35 cellular contexts compared by ENCODE assay signal in genomic region chr20:5141615-5142014, GRCh38. TPM values are rescaled to one million over a fixed set of nuclear protein-coding genes. Genes with fewer than 3 reads are reported as not detected.
A peak's percentile ranks its signal among the peaks of the same experiment; 100 is the strongest.
DNase-seq lines count a peak whose midpoint lies in the region; ATAC-seq, FAIRE-seq and TF ChIP-seq lines count a peak whose summit lies in the region.
"Had no signal": no experiment of that assay in that cellular context is flagged by ENCODE, and none has a peak within 500 bp of the region (broad histone marks: within the 10 kb centered on the region; RNA-seq: fewer than 3 reads in every experiment).

No MANE protein-coding gene starts in this region.

- H2BK12ac ChIP-seq in trophoblast cell (ENCODE audit: low read length): no peak overlapping the region

- no peaks in the 10 kb centered on the region for H3K79me1 ChIP-seq in trophoblast cell (ENCODE audit: low read length)

- no peaks in the 10 kb centered on the region for H3K27me3 Mint-ChIP-seq in memory B cell
- H3K27me3 Mint-ChIP-seq: activated CD8-positive, alpha-beta T cell treated with anti-CD3 and anti-CD28 coated beads for 36 hours; activated naive CD8-positive, alpha-beta T cell; B cell had no signal

- H3K4me3 ChIP-seq in dorsolateral prefrontal cortex: peak overlapping the region in 6 of 59 donors; percentile 4 to 42 (median 34)
- H3K4me3 ChIP-seq in tibial artery: no peak overlapping the region
- H3K4me3 ChIP-seq in trophoblast cell (ENCODE audit: low read depth, low read length): no peak overlapping the region
- H3K4me3 ChIP-seq: hepatocyte, sigmoid colon, thoracic aorta had no signal

- H3K4me1 ChIP-seq in tibial artery (peaks cover 0 to 98% (median 58%) of the 10 kb centered on the region in 4 donors), trophoblast cell (ENCODE audit: control insufficient read depth in 1 of 2, insufficient read depth in 2 of 2, low read length in 2 of 2) (no peaks in the 10 kb centered on the region)

- H3K27ac ChIP-seq in dorsolateral prefrontal cortex (peak overlapping the region in 58 of 59 donors; percentile 3 to 97 (median 84)), tibial artery (peak overlapping the region; percentile 18 to 45), trophoblast cell (ENCODE audit: low read depth, low read length) (no peak overlapping the region)
- H3K27ac ChIP-seq: hepatocyte, KMS-11, RWPE1, sigmoid colon had no signal

- peaks cover 47% of the 10 kb centered on the region for H3K4me1 Mint-ChIP-seq in memory B cell

- WGBS in trophoblast cell (ENCODE audit: extremely low coverage, insufficient coverage, insufficient read length): no CpG with 5 or more reads among the region's 2 CpGs

- H3K9ac ChIP-seq in trophoblast cell (ENCODE audit: low read length): no peak overlapping the region
- H3K9ac ChIP-seq: KMS-11, SK-N-SH had no signal

- TF ChIP-seq POLR2A in GM12891 (IDR thresholded peaks at IDR 0.05; ENCODE audit: low read depth, low read length): no peak

- H4K12ac ChIP-seq in trophoblast cell (ENCODE audit: low read depth, low read length): no peak overlapping the region

- no peak overlapping the region for H2BK120ac ChIP-seq in trophoblast cell (ENCODE audit: insufficient read depth, low read length, poor library complexity)

- no peak overlapping the region for H4K91ac ChIP-seq in trophoblast cell (ENCODE audit: low read depth, low read length)

- H3K27me3 ChIP-seq in dorsolateral prefrontal cortex (no peaks in the 10 kb centered on the region), tibial artery (no peaks in the 10 kb centered on the region), trophoblast cell (ENCODE audit: insufficient read depth, low read length) (no peaks in the 10 kb centered on the region)
- H3K27me3 ChIP-seq: hepatocyte, sigmoid colon had no signal

- no peaks in the 10 kb centered on the region for H3K79me2 ChIP-seq in trophoblast cell (ENCODE audit: control insufficient read depth, insufficient read depth, low read length, poor library complexity)

- no peak overlapping the region for H3K14ac ChIP-seq in trophoblast cell (ENCODE audit: low read length)

- H3K4ac ChIP-seq in trophoblast cell (ENCODE audit: low read depth, low read length): no peak overlapping the region

- no peak overlapping the region for H3K18ac ChIP-seq in trophoblast cell (ENCODE audit: low read length)

- H3K36me3 ChIP-seq in tibial artery (peaks cover 0 to 6% (median 0%) of the 10 kb centered on the region in 3 donors), trophoblast cell (ENCODE audit: control insufficient read depth in 1 of 2, insufficient read depth in 2 of 2, low read length in 2 of 2) (no peaks in the 10 kb centered on the region)
- H3K36me3 ChIP-seq: sigmoid colon, thoracic aorta had no signal

- H3K4me3 Mint-ChIP-seq in memory B cell: no peak overlapping the region
- H3K4me3 Mint-ChIP-seq: activated CD8-positive, alpha-beta T cell treated with anti-CD3 and anti-CD28 coated beads for 36 hours; activated naive CD8-positive, alpha-beta T cell; B cell; immature natural killer cell; neural crest cell had no signal

- H3K9me3 ChIP-seq in tibial artery (no peaks in the 10 kb centered on the region), trophoblast cell (ENCODE audit: insufficient read depth, low read depth, low read length) (no peaks in the 10 kb centered on the region)
- H3K9me3 ChIP-seq: sigmoid colon, SK-N-SH, thoracic aorta had no signal

- no peak overlapping the region for H2AK5ac ChIP-seq in trophoblast cell (ENCODE audit: low read length)

- peak; percentile 32 for ATAC-seq in Right ventricle myocardium superior (ENCODE audit: poor library complexity)
- no peak for ATAC-seq in left cardiac atrium
- ATAC-seq in memory B cell (ENCODE audit: low read depth): no peak
- ATAC-seq: activated CD8-positive, alpha-beta T cell treated with anti-CD3 and anti-CD28 coated beads for 36 hours; HCT116 had no signal

- H3K36me3 Mint-ChIP-seq in memory B cell: peaks cover 15% of the 10 kb centered on the region
- H3K36me3 Mint-ChIP-seq: immature natural killer cell had no signal

- no peak overlapping the region for H2AFZ ChIP-seq in trophoblast cell (ENCODE audit: insufficient read depth, low read length, poor library complexity)
- H2AFZ ChIP-seq: hepatocyte had no signal

- no peak overlapping the region for H3K4me2 ChIP-seq in trophoblast cell (ENCODE audit: low read length)
- H3K4me2 ChIP-seq: hepatocyte, KMS-11, SK-N-SH had no signal

- no peak for DNase-seq in Right ventricle myocardium superior
- no peak for DNase-seq in left cardiac atrium
- peak in 2 of 10 donors; percentile 60 for DNase-seq in dorsolateral prefrontal cortex
- DNase-seq in memory B cell (ENCODE audit: low spot score in 2 of 2): no peak
- no peak for DNase-seq in tibial artery
- no peak for DNase-seq in GM12891 (ENCODE audit: insufficient read length, low spot score)
- no peak for DNase-seq in GM19240 (ENCODE audit: insufficient read length, low spot score)
- no peak for DNase-seq in trophoblast cell
- DNase-seq: activated CD8-positive, alpha-beta T cell treated with anti-CD3 and anti-CD28 coated beads for 36 hours; activated effector memory CD4-positive, alpha-beta T cell treated with Interleukin-2 at 50 U/mL for 16 hours; aorta; central memory CD4-positive, alpha-beta T cell; COR-L47; dermis blood vessel endothelial cell; DMS53; immature natural killer cell; NCI-H1417 treated with DMSO at 0.1 percent for 48 hours; NCI-H2107; NCI-H446 treated with DMSO at 0.1 percent for 48 hours; NCI-H82; sigmoid colon; SK-N-SH; stimulated activated CD4-positive, alpha-beta T cell treated with anti-CD3 and anti-CD28 coated beads, Interleukin-4, amount 100 ng/mL, for 24 hours; stimulated activated naive CD4-positive, alpha-beta T cell had no signal

- no peak overlapping the region for H3K23ac ChIP-seq in trophoblast cell (ENCODE audit: low read length)

- intact Hi-C loops in Right ventricle myocardium superior (cut with DNase I) (no loop called here), left cardiac atrium (cut with DNase I) (no loop called here), dorsolateral prefrontal cortex (cut with DNase I) (no loop called here), tibial artery (cut with DNase I; ENCODE audit: low total_unique reads) (no loop called here)

- no peak overlapping the region for H4K8ac ChIP-seq in trophoblast cell (ENCODE audit: low read depth, low read length)

- H3K27ac Mint-ChIP-seq in memory B cell: peak overlapping the region; percentile 75
- H3K27ac Mint-ChIP-seq: activated CD8-positive, alpha-beta T cell treated with anti-CD3 and anti-CD28 coated beads for 36 hours; activated naive CD8-positive, alpha-beta T cell; B cell had no signal

- no peak for TF ChIP-seq CTCF in dorsolateral prefrontal cortex (IDR thresholded peaks at IDR 0.05 in 54 of 56, conservative IDR thresholded peaks at IDR 0.05 in 2 of 56; ENCODE audit: low read depth in 1 of 56, partially characterized antibody in 56 of 56)
- no peak for TF ChIP-seq CTCF in tibial artery (IDR thresholded peaks at IDR 0.05)

- H2BK5ac ChIP-seq in trophoblast cell (ENCODE audit: low read depth, low read length, poor library complexity): no peak overlapping the region

- no peak for FAIRE-seq in GM12891 (lab: Jason Lieb, UNC)
- FAIRE-seq: A204.1, frontal cortex, G401.6 had no signal

- no peaks in the 10 kb centered on the region for H3K9me3 Mint-ChIP-seq in memory B cell
- H3K9me3 Mint-ChIP-seq: activated CD8-positive, alpha-beta T cell treated with anti-CD3 and anti-CD28 coated beads for 36 hours; immature natural killer cell; neural crest cell had no signal

TF ChIP-seq in GM12891, 5 proteins besides CTCF, POLR2A, EP300 and RAD21:
- no peak for TF ChIP-seq POU2F2 (IDR thresholded peaks at IDR 0.05; ENCODE audit: low read depth, low read length)
- TF ChIP-seq TAF1 (IDR thresholded peaks at IDR 0.05; ENCODE audit: low read depth, low read length): no peak
- no peak for TF ChIP-seq PAX5 (IDR thresholded peaks at IDR 0.05; ENCODE audit: insufficient read depth, low read length, severe bottlenecking)
- no peak for TF ChIP-seq SPI1 (IDR thresholded peaks at IDR 0.05; ENCODE audit: low read depth, low read length)
- no peak for TF ChIP-seq POLR2AphosphoS5 (IDR thresholded peaks at IDR 0.05; ENCODE audit: low read depth, low read length)

RNA-seq across cellular contexts. Expression of gene CDS2, which starts 14.8 kb away (rescaled TPM):
- 61.9 TPM for total RNA-seq in Right ventricle myocardium superior
- total RNA-seq in left cardiac atrium: 10 to 100 TPM; 57.7 to 77.7 TPM
- 100 to 1,000 TPM; 103 to 195 (median 145) TPM for total RNA-seq in dorsolateral prefrontal cortex
- polyA plus RNA-seq in GM12891 (2012; ENCODE audit: low read depth, missing spikeins): 5.9 TPM
- 25.0 and 25.8 TPM in 2 replicates for polyA plus RNA-seq in trophoblast cell (2013)

RNA-seq across cellular contexts. Expression of gene PCNA, which starts 21.9 kb away (rescaled TPM):
- total RNA-seq in Right ventricle myocardium superior (26.4 TPM), left cardiac atrium (10 to 100 TPM; 23.9 to 38.1 TPM), dorsolateral prefrontal cortex (10 to 100 TPM; 16.5 to 38.8 (median 26.1) TPM)
- polyA plus RNA-seq in GM12891 (2012; ENCODE audit: low read depth, missing spikeins): 269 TPM
- 125 and 128 TPM in 2 replicates for polyA plus RNA-seq in trophoblast cell (2013)

RNA-seq across cellular contexts. Expression of gene TMEM230, which starts 28.7 kb away (rescaled TPM):
- total RNA-seq in Right ventricle myocardium superior: 82.7 TPM
- total RNA-seq in left cardiac atrium: 10 to 100 TPM; 93.4 to 97.1 TPM
- 100 to 1,000 TPM in 4 of 120 experiments, 10 to 100 TPM in 116; 56.1 to 113 (median 78.5) TPM for total RNA-seq in dorsolateral prefrontal cortex
- 75.8 TPM for polyA plus RNA-seq in GM12891 (2012; ENCODE audit: low read depth, missing spikeins)
- polyA plus RNA-seq in trophoblast cell (2013): 109 and 115 TPM in 2 replicates
